ENCODE assay signal across 25 cellular contexts in genomic region chr7:101959829-101960228, GRCh38.
"Had no signal": no experiment of that assay in that cellular context is flagged by ENCODE, and none has a peak within 500 bp of the region (broad histone marks: within the 10 kb centered on the region; RNA-seq: fewer than 3 reads in every experiment).

No MANE protein-coding gene starts in this region.

- H3K4me3 ChIP-seq: coronary artery, esophagus muscularis mucosa, hepatocyte, lung, neural progenitor cell, ovary, skin epidermis, stomach had no signal

- H3K4me3 Mint-ChIP-seq: natural killer cell treated with Interleukin-12 subunit alpha and Interleukin-12 subunit beta and Interleukin-15 and Interleukin-18, amount 100 ng/mL, for 72 hours; stimulated activated naive B cell treated with anti-CD40 and anti-IgM and Interleukin-4, amounts not matched to agents 10 μg/mL and 1 μg/mL and 100 μg/mL, for 72 hours had no signal

- H3K9me3 Mint-ChIP-seq: natural killer cell treated with Interleukin-12 subunit alpha and Interleukin-12 subunit beta and Interleukin-15 and Interleukin-18, amount 100 ng/mL, for 72 hours; neural progenitor cell; stimulated activated naive B cell treated with anti-CD40 and anti-IgM and Interleukin-4, amounts not matched to agents 10 μg/mL and 1 μg/mL and 100 μg/mL, for 72 hours had no signal

- H3K27me3 Mint-ChIP-seq: natural killer cell treated with Interleukin-12 subunit alpha and Interleukin-12 subunit beta and Interleukin-15 and Interleukin-18, amount 100 ng/mL, for 72 hours; progenitor cell of endocrine pancreas; stimulated activated naive B cell treated with anti-CD40 and anti-IgM and Interleukin-4, amounts not matched to agents 10 μg/mL and 1 μg/mL and 100 μg/mL, for 72 hours had no signal

- H2AFZ ChIP-seq: hepatocyte, neural progenitor cell had no signal

- FAIRE-seq: endometrium, urothelium cell line had no signal

- H3K4me2 ChIP-seq: hepatocyte, neural progenitor cell had no signal

- H3K27me3 ChIP-seq: esophagus muscularis mucosa, hepatocyte, neural progenitor cell, ovary, stomach had no signal

- ATAC-seq: left ventricle myocardium superior; natural killer cell treated with Interleukin-12 subunit alpha and Interleukin-12 subunit beta and Interleukin-15 and Interleukin-18, amount 100 ng/mL, for 72 hours; sciatic nerve; stimulated activated naive B cell treated with anti-CD40 and anti-IgM and Interleukin-4, amounts not matched to agents 10 μg/mL and 1 μg/mL and 100 μg/mL, for 72 hours had no signal

- H3K36me3 Mint-ChIP-seq: natural killer cell treated with Interleukin-12 subunit alpha and Interleukin-12 subunit beta and Interleukin-15 and Interleukin-18, amount 100 ng/mL, for 72 hours had no signal

- H3K9me3 ChIP-seq: esophagus muscularis mucosa, ovary, stomach had no signal

- H3K27ac Mint-ChIP-seq: natural killer cell treated with Interleukin-12 subunit alpha and Interleukin-12 subunit beta and Interleukin-15 and Interleukin-18, amount 100 ng/mL, for 72 hours; progenitor cell of endocrine pancreas; stimulated activated naive B cell treated with anti-CD40 and anti-IgM and Interleukin-4, amounts not matched to agents 10 μg/mL and 1 μg/mL and 100 μg/mL, for 72 hours had no signal

- H3K27ac ChIP-seq: coronary artery, esophagus muscularis mucosa, hepatocyte, neural progenitor cell, ovary, skin epidermis, stomach had no signal

- H3K36me3 ChIP-seq: esophagus muscularis mucosa, neural progenitor cell, ovary, stomach had no signal

- DNase-seq: effector CD8-positive, alpha-beta T cell; left colon; left ventricle myocardium superior; mesenchymal stem cell; midbrain; nucleus accumbens; ovary; retina; stimulated activated CD4-positive, alpha-beta T cell treated with anti-CD3 and anti-CD28 coated beads, Interleukin-2, amount 100 ng/mL, for 24 hours; stimulated activated CD4-positive, alpha-beta T cell treated with anti-CD3 and anti-CD28 coated beads, Interleukin-4, amount 100 ng/mL, for 4 hours; stimulated activated naive B cell treated with anti-CD40 and anti-IgM and Interleukin-4, amounts not matched to agents 10 μg/mL and 1 μg/mL and 100 μg/mL, for 72 hours; stomach; substantia nigra; trophoblast cell had no signal
